ENCODE assay signal across 28 cellular contexts in the genomic region with DNA sequence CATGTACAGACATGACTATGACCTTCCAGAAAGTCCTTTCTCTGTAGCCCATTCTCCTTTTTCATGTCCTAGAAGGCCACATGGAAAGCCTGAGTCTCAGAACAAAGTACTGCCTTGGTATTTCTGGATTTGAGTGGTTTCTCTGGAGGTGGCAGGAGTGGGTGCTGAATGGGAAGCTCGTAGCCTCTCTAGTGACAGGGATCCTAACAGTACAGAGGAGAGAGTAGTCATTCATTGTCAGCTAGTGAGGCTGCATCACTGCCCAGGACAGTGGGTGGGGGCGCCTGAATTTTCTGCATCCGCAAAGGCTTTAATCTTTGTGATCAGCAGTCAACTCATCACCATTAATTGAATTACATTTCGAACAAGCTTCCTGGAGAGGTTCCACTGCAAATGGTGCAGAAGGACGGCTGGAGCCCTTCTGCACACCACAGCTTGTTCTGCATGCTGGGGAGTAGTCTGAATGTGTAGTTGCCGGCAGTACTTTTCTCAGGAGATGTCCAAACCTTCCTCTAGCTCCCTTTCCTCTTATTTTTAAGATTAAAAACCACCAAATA.
"Had no signal": no experiment of that assay in that cellular context is flagged by ENCODE, and none has a peak within 500 bp of the region (broad histone marks: within the 10 kb centered on the region; RNA-seq: fewer than 3 reads in every experiment).

No MANE protein-coding gene starts in this region.

- H3K27me3 Mint-ChIP-seq: activated naive CD8-positive, alpha-beta T cell had no signal

- H3K36me3 Mint-ChIP-seq: activated naive CD8-positive, alpha-beta T cell; naive thymus-derived CD4-positive, alpha-beta T cell had no signal

- ATAC-seq: body of pancreas; left colon; naive thymus-derived CD4-positive, alpha-beta T cell; pancreas; psoas muscle had no signal

- FAIRE-seq: pancreas, small intestine, TTC549, urothelium cell line had no signal

- H3K27ac Mint-ChIP-seq: activated naive CD8-positive, alpha-beta T cell; T-helper 1 cell treated with Interleukin-12 subunit alpha and Interleukin-12 subunit beta and Interleukin-4 antibody, amounts not matched to agents 30 μg/mL and 1 μg/mL, for 36 hours had no signal

- H3K4me3 Mint-ChIP-seq: activated naive CD8-positive, alpha-beta T cell; naive thymus-derived CD4-positive, alpha-beta T cell; neural crest cell; T-helper 1 cell treated with Interleukin-12 subunit alpha and Interleukin-12 subunit beta and Interleukin-4 antibody, amounts not matched to agents 30 μg/mL and 1 μg/mL, for 36 hours had no signal

- DNase-seq: activated CD4-positive, alpha-beta T cell treated with anti-CD3 and anti-CD28 coated beads for 4 hours; activated CD4-positive, alpha-beta T cell treated with anti-CD3 and anti-CD28 coated beads, Interleukin-2, amount 50 U/mL, for 4 hours; activated naive CD4-positive, alpha-beta T cell; activated T-cell treated with anti-CD3 and anti-CD28 coated beads, Interleukin-2, amount 50 U/mL, for 1 hour; aorta; body of pancreas; dorsolateral prefrontal cortex; effector memory CD4-positive, alpha-beta T cell; erythroblast; hippocampal formation; left colon; naive thymus-derived CD4-positive, alpha-beta T cell; nucleus accumbens; pancreas; psoas muscle; sigmoid colon; small intestine; stimulated activated CD4-positive, alpha-beta T cell treated with anti-CD3 and anti-CD28 coated beads, Interleukin-1b, Interleukin-23, amount 100 ng/mL, for 48 hours; stimulated activated naive CD4-positive, alpha-beta T cell treated with Interleukin-2 at 50 U/mL for 16 hours; SW 1271; T-helper 9 cell; testis; transverse colon had no signal

- H3K9me3 Mint-ChIP-seq: T-helper 1 cell treated with Interleukin-12 subunit alpha and Interleukin-12 subunit beta and Interleukin-4 antibody, amounts not matched to agents 30 μg/mL and 1 μg/mL, for 36 hours had no signal
